18 cellular contexts compared by ENCODE assay signal in the genomic region with DNA sequence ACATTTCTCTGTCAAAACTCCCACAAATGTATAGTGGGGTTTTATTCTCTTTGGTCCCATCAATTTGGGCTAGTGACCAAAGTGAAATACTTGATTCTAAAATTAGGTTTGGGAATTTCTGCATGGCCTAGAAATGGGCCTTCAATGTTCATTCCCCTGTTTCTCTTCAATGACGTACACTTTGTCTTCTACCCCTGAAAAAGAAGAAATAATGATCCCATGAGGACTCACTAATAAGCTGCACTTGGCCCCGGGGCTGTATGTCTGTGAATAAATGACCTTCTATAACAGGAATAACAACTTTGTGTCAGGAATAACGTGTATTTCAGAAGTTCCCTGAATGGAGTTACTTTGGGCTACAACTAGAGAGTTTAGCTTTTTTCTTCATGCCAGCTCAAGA. TPM values are rescaled to one million over a fixed set of nuclear protein-coding genes. Genes with fewer than 3 reads are reported as not detected.
DNase-seq lines count a peak whose midpoint lies in the region; ATAC-seq and TF ChIP-seq lines count a peak whose summit lies in the region.
"Had no signal": no experiment of that assay in that cellular context is flagged by ENCODE, and none has a peak within 500 bp of the region (broad histone marks: within the 10 kb centered on the region; RNA-seq: fewer than 3 reads in every experiment).

No MANE protein-coding gene starts in this region.

- no peaks in the 10 kb centered on the region for H3K36me3 Mint-ChIP-seq in HFFc6 (ENCODE audit: low read depth)
- H3K36me3 Mint-ChIP-seq: CD4-positive, alpha-beta memory T cell had no signal

- H3K9me3 ChIP-seq in body of pancreas (no peaks in the 10 kb centered on the region), heart right ventricle (peaks cover 0 to 5% (median 0%) of the 10 kb centered on the region in 11 donors), mesenchymal stem cell (ENCODE audit: control insufficient read depth, low read length) (no peaks in the 10 kb centered on the region), smooth muscle cell (replicated peaks; ENCODE audit: low read depth) (no peaks in the 10 kb centered on the region), tibial nerve (no peaks in the 10 kb centered on the region)
- H3K9me3 ChIP-seq: A549, BE2C, HAP-1 had no signal

- H2BK120ac ChIP-seq in mesenchymal stem cell (ENCODE audit: low read depth, low read length), result no peak overlapping the region

- H3K27me3 Mint-ChIP-seq in HFFc6 (ENCODE audit: insufficient read depth), result peaks cover 1% of the 10 kb centered on the region; the same call in 1 of the 2 replicates

- H3K4me2 ChIP-seq in mesenchymal stem cell (ENCODE audit: low read length, poor library complexity, severe bottlenecking) (no peak overlapping the region), smooth muscle cell (peak overlapping the region; percentile 14)

- no peaks in the 10 kb centered on the region for H3K79me1 ChIP-seq in mesenchymal stem cell (replicated peaks; ENCODE audit: low read length, poor library complexity, severe bottlenecking)

- H3K27ac Mint-ChIP-seq in HFFc6, result no peak overlapping the region
- H3K27ac Mint-ChIP-seq: CD4-positive, alpha-beta memory T cell had no signal

- no peak overlapping the region for H2AFZ ChIP-seq in mesenchymal stem cell (ENCODE audit: low read depth, low read length)
- H2AFZ ChIP-seq in smooth muscle cell (ENCODE audit: low read depth), result peak overlapping the region; percentile 46

- no peaks in the 10 kb centered on the region for H4K20me1 ChIP-seq in smooth muscle cell (ENCODE audit: low read depth)

- H3K4me3 Mint-ChIP-seq in HFFc6, result no peak overlapping the region
- H3K4me3 Mint-ChIP-seq: CD4-positive, alpha-beta memory T cell had no signal

- DNase-seq in body of pancreas (no peak), heart right ventricle (no peak), mesenchymal stem cell (no peak), smooth muscle cell (lab: John Stamatoyannopoulos, UW; ENCODE audit: unreplicated experiment) (no peak), ureter (ENCODE audit: low spot score) (no peak), HFFc6 (no peak), tibial nerve (ENCODE audit: low spot score in 2 of 2) (no peak)
- DNase-seq: BE2C; CD4-positive, alpha-beta memory T cell; DMS153; DND-41; GF-D8 had no signal

- H3K9me3 Mint-ChIP-seq in HFFc6, result peaks cover 5% of the 10 kb centered on the region; the same call in 1 of the 2 replicates

- H3K4me1 ChIP-seq in body of pancreas (no peaks in the 10 kb centered on the region), heart right ventricle (peaks cover 0 to 21% (median 4%) of the 10 kb centered on the region in 9 donors), mesenchymal stem cell (ENCODE audit: control insufficient read depth, insufficient read depth, low read depth, low read length) (no peaks in the 10 kb centered on the region), smooth muscle cell (ENCODE audit: low read depth) (peaks cover 6% of the 10 kb centered on the region), tibial nerve (peaks cover 0 to 8% (median 0%) of the 10 kb centered on the region in 4 donors)
- H3K4me1 ChIP-seq: BE2C, HAP-1 had no signal

- H4K8ac ChIP-seq in mesenchymal stem cell (ENCODE audit: low read length), result no peak overlapping the region

- no peak overlapping the region for H2AK5ac ChIP-seq in mesenchymal stem cell (ENCODE audit: low read length, severe bottlenecking)

- no peaks in the 10 kb centered on the region for H3K27me3 ChIP-seq in body of pancreas
- H3K27me3 ChIP-seq in heart right ventricle, result no peaks in the 10 kb centered on the region
- no peaks in the 10 kb centered on the region for H3K27me3 ChIP-seq in mesenchymal stem cell (ENCODE audit: control insufficient read depth in 1 of 2, insufficient read depth in 1 of 2, low read length in 2 of 2)
- H3K27me3 ChIP-seq in smooth muscle cell (ENCODE audit: low read depth), result no peaks in the 10 kb centered on the region
- no peaks in the 10 kb centered on the region for H3K27me3 ChIP-seq in tibial nerve
- H3K27me3 ChIP-seq: BE2C had no signal

- H3K18ac ChIP-seq in mesenchymal stem cell (ENCODE audit: low read depth in 1 of 2, low read length in 2 of 2), result no peak overlapping the region

- H3K4ac ChIP-seq in mesenchymal stem cell (ENCODE audit: low read depth in 1 of 2, low read length in 2 of 2), result no peak overlapping the region

- H4K91ac ChIP-seq in mesenchymal stem cell (ENCODE audit: low read length), result no peak overlapping the region

- ATAC-seq in body of pancreas (peak; percentile 18), heart right ventricle (peak in 7 of 8 donors; percentile 49 to 80 (median 66))

- no peak for TF ChIP-seq CTCF in body of pancreas (IDR thresholded peaks at IDR 0.05)
- TF ChIP-seq CTCF in heart right ventricle (IDR thresholded peaks at IDR 0.05), result no peak
- no peak for TF ChIP-seq CTCF in smooth muscle cell (IDR thresholded peaks at IDR 0.05; ENCODE audit: borderline replicate concordance, insufficient read depth, poor library complexity, severe bottlenecking)
- no peak for TF ChIP-seq CTCF in HFFc6 (IDR thresholded peaks at IDR 0.05)
- no peak for TF ChIP-seq CTCF in tibial nerve (IDR thresholded peaks at IDR 0.05)

- no peak overlapping the region for H3K23ac ChIP-seq in mesenchymal stem cell (ENCODE audit: low read length in 2 of 2)

- H3K79me2 ChIP-seq in smooth muscle cell (ENCODE audit: low read depth), result no peaks in the 10 kb centered on the region

- no peak overlapping the region for H2BK12ac ChIP-seq in mesenchymal stem cell (ENCODE audit: low read length in 2 of 2)

- intact Hi-C loops in body of pancreas (cut with DNase I) (no loop called here), heart right ventricle (cut with DNase I) (loop anchor here in 4 of 10 donors (5.0 to 10.0 kb wide), 2 partner anchors 116 to 138 kb away; a partner anchor contains a TSS)

- H3K14ac ChIP-seq in mesenchymal stem cell (ENCODE audit: low read length in 2 of 2), result no peak overlapping the region

- no peak overlapping the region for H2BK15ac ChIP-seq in mesenchymal stem cell (ENCODE audit: low read depth, poor library complexity, severe bottlenecking)

- H3F3A ChIP-seq in smooth muscle cell (ENCODE audit: low read depth), result peaks cover 15% of the 10 kb centered on the region

- peaks cover 19% of the 10 kb centered on the region; the same call in 1 of the 2 replicates for H3K4me1 Mint-ChIP-seq in HFFc6 (ENCODE audit: low read depth)
- H3K4me1 Mint-ChIP-seq: CD4-positive, alpha-beta memory T cell had no signal

- 44 to 46% methylated on average over 3 of the region's 3 CpGs for WGBS in body of pancreas, 2 donors
- 41 to 62% methylated on average over 3 of the region's 3 CpGs for WGBS in heart right ventricle, 2 donors
- 79% methylated on average over 3 of the region's 3 CpGs for WGBS in mesenchymal stem cell
- WGBS in smooth muscle cell (ENCODE audit: low lambda C conversion rate), result 81% methylated on average over 3 of the region's 3 CpGs
- WGBS in tibial nerve, 2 donors, result 41 to 42% methylated on average over 3 of the region's 3 CpGs

- no peaks in the 10 kb centered on the region for H3K36me3 ChIP-seq in body of pancreas (replicated peaks in 1 of 2; ENCODE audit: insufficient read depth in 1 of 2, low read depth in 2 of 2)
- H3K36me3 ChIP-seq in heart right ventricle, result no peaks in the 10 kb centered on the region
- H3K36me3 ChIP-seq in mesenchymal stem cell (ENCODE audit: control insufficient read depth in 1 of 2, insufficient read depth in 2 of 2, low read depth in 1 of 2, low read length in 2 of 2), result no peaks in the 10 kb centered on the region
- H3K36me3 ChIP-seq in smooth muscle cell (ENCODE audit: low read depth), result no peaks in the 10 kb centered on the region
- H3K36me3 ChIP-seq in tibial nerve, result no peaks in the 10 kb centered on the region
- H3K36me3 ChIP-seq: BE2C, HAP-1 had no signal

- no peak overlapping the region for H2BK5ac ChIP-seq in mesenchymal stem cell (ENCODE audit: low read depth, low read length, poor library complexity, severe bottlenecking)

- no peak overlapping the region for H3K27ac ChIP-seq in body of pancreas
- peak overlapping the region in 5 of 10 donors; percentile 9 to 61 (median 41) for H3K27ac ChIP-seq in heart right ventricle
- H3K27ac ChIP-seq in mesenchymal stem cell (ENCODE audit: low read length, poor library complexity, severe bottlenecking), result no peak overlapping the region
- peak overlapping the region; percentile 97 for H3K27ac ChIP-seq in smooth muscle cell (ENCODE audit: low read depth)
- no peak overlapping the region for H3K27ac ChIP-seq in tibial nerve
- H3K27ac ChIP-seq: A549, C4-2B had no signal

- H3K9ac ChIP-seq in mesenchymal stem cell (ENCODE audit: low read length) (peak overlapping the region; percentile 17), smooth muscle cell (ENCODE audit: low read depth) (peak overlapping the region; percentile 17)

- H3K4me3 ChIP-seq in body of pancreas, result no peak overlapping the region
- no peak overlapping the region for H3K4me3 ChIP-seq in heart right ventricle
- H3K4me3 ChIP-seq in mesenchymal stem cell (ENCODE audit: insufficient read depth in 1 of 2, low read depth in 1 of 2, low read length in 2 of 2), result no peak overlapping the region
- no peak overlapping the region for H3K4me3 ChIP-seq in smooth muscle cell
- H3K4me3 ChIP-seq in tibial nerve, result no peak overlapping the region
- H3K4me3 ChIP-seq: A549, HAP-1 had no signal

- TF ChIP-seq POLR2A in body of pancreas (IDR thresholded peaks at IDR 0.05) (no peak), tibial nerve (IDR thresholded peaks at IDR 0.05) (no peak)

- no peak for TF ChIP-seq EP300 in tibial nerve (IDR thresholded peaks at IDR 0.05)

RNA-seq across cellular contexts. Expression of a gene that starts 20.2 kb away (rescaled TPM):
- total RNA-seq in body of pancreas (not detected), heart right ventricle (not detected), smooth muscle cell (not detected in 2 replicates), ureter (not detected), tibial nerve (not detected)
- polyA plus RNA-seq in heart right ventricle (not detected), smooth muscle cell (not detected in 2 replicates)
- polyA plus RNA-seq in mesenchymal stem cell (2013, experiment 1 of 2), result not detected
- not detected for polyA plus RNA-seq in mesenchymal stem cell (2013, experiment 2 of 2)
- not detected for total RNA-seq in HFFc6 (2021; fragmentation: NEBNext Ultra II Directional; extraction: Animal tissue kit (Norgen Biotek cat#: 25700))
- total RNA-seq: CD4-positive, alpha-beta memory T cell; H1; HepG2 had no signal
- polyA plus RNA-seq: A549; AG04450; CD4-positive, alpha-beta memory T cell; H1 had no signal

RNA-seq across cellular contexts. Expression of a gene that starts 28.4 kb away (rescaled TPM):
- total RNA-seq in body of pancreas, result not detected
- not detected for total RNA-seq in heart right ventricle
- polyA plus RNA-seq in heart right ventricle, result not detected
- not detected for polyA plus RNA-seq in mesenchymal stem cell (2013, experiment 1 of 2)
- polyA plus RNA-seq in mesenchymal stem cell (2013, experiment 2 of 2), result not detected
- not detected in 2 replicates for total RNA-seq in smooth muscle cell
- not detected in 2 replicates for polyA plus RNA-seq in smooth muscle cell
- not detected for total RNA-seq in ureter
- total RNA-seq in HFFc6 (2021; fragmentation: NEBNext Ultra II Directional; extraction: Animal tissue kit (Norgen Biotek cat#: 25700)), result not detected
- not detected for total RNA-seq in tibial nerve
- total RNA-seq: CD4-positive, alpha-beta memory T cell; H1; HepG2 had no signal
- polyA plus RNA-seq: A549; AG04450; CD4-positive, alpha-beta memory T cell; H1; HepG2 had no signal

RNA-seq across cellular contexts. Expression of a gene that starts 49.3 kb away (rescaled TPM):
- total RNA-seq in body of pancreas, result not detected
- total RNA-seq in heart right ventricle, result not detected
- not detected for polyA plus RNA-seq in heart right ventricle
- not detected for polyA plus RNA-seq in mesenchymal stem cell (2013, experiment 1 of 2)
- polyA plus RNA-seq in mesenchymal stem cell (2013, experiment 2 of 2), result not detected
- total RNA-seq in smooth muscle cell, result not detected in 2 replicates
- not detected in 2 replicates for polyA plus RNA-seq in smooth muscle cell
- total RNA-seq in ureter, result not detected
- not detected for total RNA-seq in HFFc6 (2021; fragmentation: NEBNext Ultra II Directional; extraction: Animal tissue kit (Norgen Biotek cat#: 25700))
- total RNA-seq in tibial nerve, result not detected
- total RNA-seq: CD4-positive, alpha-beta memory T cell; H1; HepG2 had no signal
- polyA plus RNA-seq: A549; AG04450; CD4-positive, alpha-beta memory T cell; H1 had no signal
